In genomic region chr4:128159967-128160366, GRCh38 we compare ENCODE assay signal across 20 cellular contexts.
A peak's percentile ranks its signal among the peaks of the same experiment; 100 is the strongest.
DNase-seq lines count a peak whose midpoint lies in the region; FAIRE-seq and TF ChIP-seq lines count a peak whose summit lies in the region.
"Had no signal": no experiment of that assay in that cellular context is flagged by ENCODE, and none has a peak within 500 bp of the region (broad histone marks: within the 10 kb centered on the region; RNA-seq: fewer than 3 reads in every experiment).

No MANE protein-coding gene starts in this region.

- H2BK120ac ChIP-seq in H1 (replicated peaks; ENCODE audit: low read depth, low read length): no peak overlapping the region
- no peak overlapping the region for H2BK120ac ChIP-seq in mesenchymal stem cell (ENCODE audit: low read depth, low read length)

- no peak overlapping the region for H4K91ac ChIP-seq in H1 (replicated peaks; ENCODE audit: insufficient read length, low read length)
- H4K91ac ChIP-seq in mesenchymal stem cell (ENCODE audit: low read length): no peak overlapping the region

- H2BK15ac ChIP-seq in H1 (ENCODE audit: low read length) (no peak overlapping the region), mesenchymal stem cell (ENCODE audit: low read depth, poor library complexity, severe bottlenecking) (no peak overlapping the region)

- H3K79me2 ChIP-seq in GM23248 (ENCODE audit: insufficient read depth) (no peaks in the 10 kb centered on the region), H1 (ENCODE audit: control insufficient read depth in 1 of 2, insufficient read depth in 2 of 2, low read length in 2 of 2) (no peaks in the 10 kb centered on the region)
- H3K79me2 ChIP-seq: hepatocyte had no signal

- H2BK5ac ChIP-seq in H1 (ENCODE audit: low read depth, low read length) (no peak overlapping the region), mesenchymal stem cell (ENCODE audit: low read depth, low read length, poor library complexity, severe bottlenecking) (no peak overlapping the region)

- no peak for TF ChIP-seq POLR2A in H1 (IDR thresholded peaks at IDR 0.05; ENCODE audit: control extremely low read depth in 1 of 2, low read depth in 2 of 2, low read length in 2 of 2)

- no peak overlapping the region for H3K9ac ChIP-seq in GM23248
- H3K9ac ChIP-seq in H1 (replicated peaks in 1 of 4; ENCODE audit: extremely low read depth in 1 of 4, low read depth in 3 of 4, low read length in 3 of 4): no peak overlapping the region
- no peak overlapping the region for H3K9ac ChIP-seq in mesenchymal stem cell (ENCODE audit: low read length)
- H3K9ac ChIP-seq: BLaER1 treated with 17β-estradiol and CSF1 and Interleukin-3, amounts not matched to agents 10 nM and 100 nM had no signal

- peak; percentile 14 for DNase-seq in GM23248
- DNase-seq in RKO (ENCODE audit: low spot score): peak; percentile 11
- no peak for DNase-seq in H1 (ENCODE audit: low read depth in 1 of 2, low spot score in 2 of 2)
- peak; percentile 91 for DNase-seq in mesenchymal stem cell
- no peak for DNase-seq in activated naive CD4-positive, alpha-beta T cell treated with anti-CD3 and anti-CD28 coated beads, Interleukin-2, amount 50 U/mL, for 16 hours
- DNase-seq in NCI-H1417 (lab: John Stamatoyannopoulos, UW): no peak
- no peak for DNase-seq in ureter (ENCODE audit: low spot score)
- DNase-seq in NCI-H146 treated with DMSO at 0.1 percent for 48 hours (lab: John Stamatoyannopoulos, UW; ENCODE audit: unreplicated experiment): no peak
- DNase-seq: activated CD4-positive, alpha-beta T cell treated with anti-CD3 and anti-CD28 coated beads for 48 hours; anterior cingulate cortex; DND-41; effector memory CD8-positive, alpha-beta T cell; left ventricle myocardium inferior; natural killer cell; NCI-H2029; NK-92 treated with Interleukin-12 subunit alpha and Interleukin-12 subunit beta, amount 100 ng/mL, for 24 hours; right cardiac atrium had no signal

- H3K23me2 ChIP-seq in H1 (ENCODE audit: low read depth, low read length): no peaks in the 10 kb centered on the region

- 0 out of 2 replicates have a peak, but pooled peaks cover 5% of the 10 kb centered on the region for H3F3A ChIP-seq in GM23248 (ENCODE audit: insufficient read depth)

- no peak overlapping the region for H3K4me2 ChIP-seq in GM23248 (ENCODE audit: unreplicated experiment)
- no peak overlapping the region for H3K4me2 ChIP-seq in H1 (ENCODE audit: insufficient read depth in 1 of 2, low read depth in 2 of 2, low read length in 2 of 2)
- H3K4me2 ChIP-seq in mesenchymal stem cell (ENCODE audit: low read length, poor library complexity, severe bottlenecking): no peak overlapping the region
- H3K4me2 ChIP-seq: BLaER1 treated with 17β-estradiol and CSF1 and Interleukin-3, amounts not matched to agents 10 nM and 100 nM; hepatocyte had no signal

- no peak overlapping the region for H3K56ac ChIP-seq in H1 (replicated peaks; ENCODE audit: insufficient read length, low read depth, low read length)

- peak; percentile 7 for FAIRE-seq in H1 (lab: Jason Lieb, UNC)
- FAIRE-seq: GM12892 had no signal

- H3K4me3 ChIP-seq in GM23248: no peak overlapping the region
- no peak overlapping the region for H3K4me3 ChIP-seq in H1 (ENCODE audit: extremely low read depth in 1 of 4, insufficient read depth in 2 of 4, low read depth in 3 of 4, low read length in 4 of 4)
- no peak overlapping the region for H3K4me3 ChIP-seq in mesenchymal stem cell (ENCODE audit: insufficient read depth in 1 of 2, low read depth in 1 of 2, low read length in 2 of 2)
- H3K4me3 ChIP-seq: BLaER1 treated with 17β-estradiol and CSF1 and Interleukin-3, amounts not matched to agents 10 nM and 100 nM; hepatocyte; left ventricle myocardium inferior had no signal

- CTCF ChIA-PET in H1 (lab: Charles Lee; ENCODE audit: partially characterized antibody): interaction anchor here (1.7 kb wide), 1 partner anchor 91 kb away, joined by 5 read pairs; no protein-coding TSS in a partner anchor

- H3K79me1 ChIP-seq in H1 (ENCODE audit: low read depth, low read length) (no peaks in the 10 kb centered on the region), mesenchymal stem cell (replicated peaks; ENCODE audit: low read length, poor library complexity, severe bottlenecking) (peaks cover 7% of the 10 kb centered on the region)

- H2BK12ac ChIP-seq in H1 (ENCODE audit: low read depth, low read length): no peak overlapping the region
- H2BK12ac ChIP-seq in mesenchymal stem cell (ENCODE audit: low read length in 2 of 2): no peak overlapping the region

- TF ChIP-seq CTCF in H1 (IDR thresholded peaks at IDR 0.05; ENCODE audit: control extremely low read depth in 1 of 3, insufficient read depth in 1 of 3, low read depth in 1 of 3, low read length in 3 of 3): no peak

- POLR2A ChIA-PET in H1 (lab: Charles Lee; ENCODE audit: partially characterized antibody): no interaction called here

- H3K36me3 ChIP-seq in GM23248 (ENCODE audit: low read depth) (no peaks in the 10 kb centered on the region), H1 (ENCODE audit: control insufficient read depth in 2 of 4, insufficient read depth in 4 of 4, low read length in 3 of 4) (peaks cover 0 to 12% (median 0%) of the 10 kb centered on the region in 4 experiments; a peak in 1 of 8 replicates), mesenchymal stem cell (ENCODE audit: control insufficient read depth in 1 of 2, insufficient read depth in 2 of 2, low read depth in 1 of 2, low read length in 2 of 2) (peaks cover 6 to 15% of the 10 kb centered on the region in 2 experiments)

- H3K9me3 ChIP-seq in GM23248 (ENCODE audit: low read depth): no peaks in the 10 kb centered on the region
- peaks cover 0 to 9% of the 10 kb centered on the region in 2 experiments; a peak in 1 of 4 replicates for H3K9me3 ChIP-seq in H1 (ENCODE audit: insufficient read depth in 2 of 2, low read depth in 1 of 2, low read length in 1 of 2)
- H3K9me3 ChIP-seq in mesenchymal stem cell (ENCODE audit: control insufficient read depth, low read length): no peaks in the 10 kb centered on the region
- H3K9me3 ChIP-seq: left ventricle myocardium inferior had no signal

- TF ChIP-seq RAD21 in H1 (IDR thresholded peaks at IDR 0.05 in 1 of 2, conservative IDR thresholded peaks at IDR 0.05 in 1 of 2; ENCODE audit: low read depth in 2 of 2, low read length in 2 of 2): no peak

- no peak for TF ChIP-seq EP300 in H1 (IDR thresholded peaks at IDR 0.05; ENCODE audit: borderline replicate concordance in 1 of 2, low read depth in 2 of 2, low read length in 2 of 2)

- H3K14ac ChIP-seq in H1 (ENCODE audit: insufficient read length) (no peak overlapping the region), mesenchymal stem cell (ENCODE audit: low read length in 2 of 2) (no peak overlapping the region)

- no peak overlapping the region for H4K8ac ChIP-seq in H1 (ENCODE audit: extremely low read depth, insufficient read depth, low read length)
- H4K8ac ChIP-seq in mesenchymal stem cell (ENCODE audit: low read length): no peak overlapping the region

- no peak overlapping the region for H2AFZ ChIP-seq in GM23248
- H2AFZ ChIP-seq in H1 (ENCODE audit: low read length): no peak overlapping the region
- H2AFZ ChIP-seq in mesenchymal stem cell (ENCODE audit: low read depth, low read length): no peak overlapping the region
- H2AFZ ChIP-seq: hepatocyte had no signal

- no peak overlapping the region for H3K27ac ChIP-seq in GM23248
- H3K27ac ChIP-seq in H1 (ENCODE audit: low read depth, low read length): no peak overlapping the region
- no peak overlapping the region for H3K27ac ChIP-seq in mesenchymal stem cell (ENCODE audit: low read length, poor library complexity, severe bottlenecking)
- H3K27ac ChIP-seq: BLaER1 treated with 17β-estradiol and CSF1 and Interleukin-3, amounts not matched to agents 10 nM and 100 nM; hepatocyte; left ventricle myocardium inferior had no signal

- H2AK5ac ChIP-seq in H1 (ENCODE audit: low read depth, low read length) (no peak overlapping the region), mesenchymal stem cell (ENCODE audit: low read length, severe bottlenecking) (no peak overlapping the region)

- no peak overlapping the region for H3K23ac ChIP-seq in H1 (ENCODE audit: insufficient read length)
- no peak overlapping the region for H3K23ac ChIP-seq in mesenchymal stem cell (ENCODE audit: low read length in 2 of 2)

- H3K4me1 ChIP-seq in GM23248 (ENCODE audit: insufficient read depth) (peaks cover 19% of the 10 kb centered on the region), H1 (replicated peaks in 1 of 4; ENCODE audit: control insufficient read depth in 3 of 4, insufficient read depth in 4 of 4, low read length in 3 of 4) (peaks cover 0 to 3% (median 1%) of the 10 kb centered on the region in 4 experiments; a peak in 2 of 7 replicates), mesenchymal stem cell (ENCODE audit: control insufficient read depth, insufficient read depth, low read depth, low read length) (no peaks in the 10 kb centered on the region)
- H3K4me1 ChIP-seq: BLaER1 treated with 17β-estradiol and CSF1 and Interleukin-3, amounts not matched to agents 10 nM and 100 nM had no signal

- H3K18ac ChIP-seq in H1 (ENCODE audit: extremely low read depth, low read length): no peak overlapping the region
- no peak overlapping the region for H3K18ac ChIP-seq in mesenchymal stem cell (ENCODE audit: low read depth in 1 of 2, low read length in 2 of 2)

- 77 to 92% methylated on average over 2 of the region's 2 CpGs for WGBS in GM23248 (ENCODE audit: low coverage in 1 of 2, low lambda C conversion rate in 2 of 2, missing lambda C conversion rate in 2 of 2), 2 experiments
- 82% methylated on average over 2 of the region's 2 CpGs; no CpG with 5 or more reads in 1 of the 2 experiments for WGBS in H1 (ENCODE audit: extremely low coverage in 1 of 2, insufficient coverage in 1 of 2, insufficient read length in 1 of 2, insufficient replicate concordance in 2 of 2, low coverage in 1 of 2, low lambda C conversion rate in 2 of 2, missing lambda C conversion rate in 1 of 2), 2 experiments
- WGBS in mesenchymal stem cell: 0% methylated on average over 1 of the region's 2 CpGs

- no peak overlapping the region for H3K4ac ChIP-seq in H1 (replicated peaks; ENCODE audit: insufficient read length, low read depth, low read length)
- H3K4ac ChIP-seq in mesenchymal stem cell (ENCODE audit: low read depth in 1 of 2, low read length in 2 of 2): no peak overlapping the region

- H3K27me3 ChIP-seq in GM23248 (replicated peaks; ENCODE audit: insufficient read depth) (no peaks in the 10 kb centered on the region), H1 (replicated peaks in 1 of 4; ENCODE audit: control insufficient read depth in 3 of 4, extremely low read depth in 1 of 4, insufficient read depth in 3 of 4, low read length in 3 of 4) (no peaks in the 10 kb centered on the region), mesenchymal stem cell (ENCODE audit: control insufficient read depth in 1 of 2, insufficient read depth in 1 of 2, low read length in 2 of 2) (no peaks in the 10 kb centered on the region)
- H3K27me3 ChIP-seq: BLaER1 treated with 17β-estradiol and CSF1 and Interleukin-3, amounts not matched to agents 10 nM and 100 nM; hepatocyte had no signal

- in situ Hi-C loops in GM23248 (cut with MboI): no loop called here

- no peaks in the 10 kb centered on the region for H3K9me2 ChIP-seq in GM23248 (ENCODE audit: insufficient read depth)

- no peak overlapping the region for H4K5ac ChIP-seq in H1 (ENCODE audit: insufficient read length, low read depth, low read length)

- H2BK20ac ChIP-seq in H1 (ENCODE audit: low read length): no peak overlapping the region

- H4K20me1 ChIP-seq in GM23248 (ENCODE audit: insufficient read depth) (no peaks in the 10 kb centered on the region), H1 (replicated peaks in 1 of 2; ENCODE audit: control insufficient read depth in 1 of 2, insufficient read depth in 2 of 2, low read length in 2 of 2) (no peaks in the 10 kb centered on the region)
- H4K20me1 ChIP-seq: BLaER1 treated with 17β-estradiol and CSF1 and Interleukin-3, amounts not matched to agents 10 nM and 100 nM had no signal

Comparison
In these comparisons a context has a peak if more than half of its experiments do, and no peak if none do; other contexts are left out.
1. DNase-seq: peak in GM23248 (single experiment), RKO (single experiment) and mesenchymal stem cell (single experiment); none in H1 (0 of 2), activated naive CD4-positive, alpha-beta T cell treated with anti-CD3 and anti-CD28 coated beads, Interleukin-2, amount 50 U/mL, for 16 hours (single experiment), NCI-H1417 (0 of 3), ureter (single experiment) and NCI-H146 treated with DMSO at 0.1 percent for 48 hours (single experiment).